ENCODE assay signal across 25 cellular contexts in the genomic region with DNA sequence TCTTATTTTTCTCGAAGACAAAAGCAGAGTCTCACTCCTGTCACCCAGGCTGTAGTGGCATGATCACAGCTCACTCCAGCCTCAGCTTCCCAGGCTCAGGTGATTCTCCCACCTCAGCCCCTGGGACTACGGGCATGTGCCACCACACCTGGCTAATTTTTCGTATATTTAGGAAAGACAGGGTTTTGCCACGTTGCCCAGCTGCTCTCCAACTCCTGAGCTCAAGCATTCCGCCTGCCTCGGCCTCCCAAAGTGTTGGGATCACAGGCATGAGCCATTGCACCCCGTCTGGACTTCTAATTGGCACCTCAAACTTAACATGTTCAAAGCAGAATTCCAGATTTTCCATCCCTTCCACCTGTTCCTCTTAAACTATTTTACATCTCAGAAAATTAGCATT. TPM values are rescaled to one million over a fixed set of nuclear protein-coding genes. Genes with fewer than 3 reads are reported as not detected.
DNase-seq lines count a peak whose midpoint lies in the region; ATAC-seq, FAIRE-seq and TF ChIP-seq lines count a peak whose summit lies in the region.
"Had no signal": no experiment of that assay in that cellular context is flagged by ENCODE, and none has a peak within 500 bp of the region (broad histone marks: within the 10 kb centered on the region; RNA-seq: fewer than 3 reads in every experiment).

No MANE protein-coding gene starts in this region.

- H3K27ac Mint-ChIP-seq in activated CD4-positive, alpha-beta T cell treated with anti-CD3 and anti-CD28 coated beads, Interleukin-2, amount 10 ng/mL, durations not matched to agents 24 days and 14 days = peak overlapping the region; percentile 17
- H3K27ac Mint-ChIP-seq in activated naive CD8-positive, alpha-beta T cell = peak overlapping the region; percentile 77
- H3K27ac Mint-ChIP-seq in activated naive CD8-positive, alpha-beta T cell treated with anti-CD3 and anti-CD28 coated beads for 36 hours = no peak overlapping the region
- H3K27ac Mint-ChIP-seq in activated CD4-positive, alpha-beta memory T cell treated with anti-CD3 and anti-CD28 coated beads, Interleukin-2, amount 10 ng/mL, durations not matched to agents 7 days and 5 days = peak overlapping the region; percentile 46
- peak overlapping the region; percentile 5 for H3K27ac Mint-ChIP-seq in stimulated activated memory B cell treated with anti-CD40 and anti-IgM and Interleukin-4, amounts not matched to agents 10 μg/mL and 1 μg/mL and 100 μg/mL, for 72 hours
- H3K27ac Mint-ChIP-seq: H9 had no signal

- H3K27me3 Mint-ChIP-seq in activated CD4-positive, alpha-beta T cell treated with anti-CD3 and anti-CD28 coated beads, Interleukin-2, amount 10 ng/mL, durations not matched to agents 24 days and 14 days = no peaks in the 10 kb centered on the region
- no peaks in the 10 kb centered on the region for H3K27me3 Mint-ChIP-seq in activated naive CD8-positive, alpha-beta T cell
- no peaks in the 10 kb centered on the region for H3K27me3 Mint-ChIP-seq in activated naive CD8-positive, alpha-beta T cell treated with anti-CD3 and anti-CD28 coated beads for 36 hours
- no peaks in the 10 kb centered on the region for H3K27me3 Mint-ChIP-seq in activated CD4-positive, alpha-beta memory T cell treated with anti-CD3 and anti-CD28 coated beads, Interleukin-2, amount 10 ng/mL, durations not matched to agents 7 days and 5 days
- H3K27me3 Mint-ChIP-seq in stimulated activated memory B cell treated with anti-CD40 and anti-IgM and Interleukin-4, amounts not matched to agents 10 μg/mL and 1 μg/mL and 100 μg/mL, for 72 hours = no peaks in the 10 kb centered on the region
- H3K27me3 Mint-ChIP-seq: CD4-positive, CD25-positive, alpha-beta regulatory T cell had no signal

- TF ChIP-seq POLR2A in GM12891 (IDR thresholded peaks at IDR 0.05; ENCODE audit: low read depth, low read length) = no peak

- POLR2A ChIA-PET in activated CD4-positive, alpha-beta memory T cell treated with anti-CD3 and anti-CD28 coated beads, Interleukin-2, amount 10 ng/mL, durations not matched to agents 7 days and 5 days (lab: Charles Lee) = interaction anchor here (0.8 to 1.8 kb wide), 4 partner anchors 10 to 90 kb away, joined by 3 to 8 read pairs (median 4); a partner anchor contains a TSS
- POLR2A ChIA-PET in RWPE1 (lab: Yijun Ruan, JAX; ENCODE audit: low non-redundant PET) = no interaction called here

- no peak overlapping the region for H3K27ac ChIP-seq in RWPE1
- H3K27ac ChIP-seq: HL-60 had no signal

- H3K36me3 Mint-ChIP-seq in activated CD4-positive, alpha-beta T cell treated with anti-CD3 and anti-CD28 coated beads, Interleukin-2, amount 10 ng/mL, durations not matched to agents 24 days and 14 days (ENCODE audit: low read depth) = peaks cover 38% of the 10 kb centered on the region
- H3K36me3 Mint-ChIP-seq in activated naive CD8-positive, alpha-beta T cell = peaks cover 29% of the 10 kb centered on the region
- peaks cover 48% of the 10 kb centered on the region for H3K36me3 Mint-ChIP-seq in activated naive CD8-positive, alpha-beta T cell treated with anti-CD3 and anti-CD28 coated beads for 36 hours
- peaks cover 55% of the 10 kb centered on the region for H3K36me3 Mint-ChIP-seq in activated CD4-positive, alpha-beta memory T cell treated with anti-CD3 and anti-CD28 coated beads, Interleukin-2, amount 10 ng/mL, durations not matched to agents 7 days and 5 days (ENCODE audit: low read depth)
- H3K36me3 Mint-ChIP-seq in stimulated activated memory B cell treated with anti-CD40 and anti-IgM and Interleukin-4, amounts not matched to agents 10 μg/mL and 1 μg/mL and 100 μg/mL, for 72 hours = peaks cover 31% of the 10 kb centered on the region

- CTCF ChIA-PET in activated CD4-positive, alpha-beta memory T cell treated with anti-CD3 and anti-CD28 coated beads, Interleukin-2, amount 10 ng/mL, durations not matched to agents 7 days and 5 days (lab: Charles Lee) = interaction anchor here (4.5 kb wide), 1 partner anchor 13 kb away, joined by 57 read pairs; no protein-coding TSS in a partner anchor
- CTCF ChIA-PET in RWPE1 (lab: Yijun Ruan, JAX) = interaction anchor here (0.6 to 0.7 kb wide), 4 partner anchors 12 to 339 kb away, joined by 3 to 4 read pairs (median 4); no protein-coding TSS in a partner anchor

- intact Hi-C loops in activated CD4-positive, alpha-beta T cell treated with anti-CD3 and anti-CD28 coated beads, Interleukin-2, amount 10 ng/mL, durations not matched to agents 24 days and 14 days (cut with micrococcal nuclease) = no loop called here

- H3K9me3 Mint-ChIP-seq in activated CD4-positive, alpha-beta T cell treated with anti-CD3 and anti-CD28 coated beads, Interleukin-2, amount 10 ng/mL, durations not matched to agents 24 days and 14 days = peaks cover 10% of the 10 kb centered on the region
- H3K9me3 Mint-ChIP-seq in activated naive CD8-positive, alpha-beta T cell (ENCODE audit: low read depth) = peaks cover 4% of the 10 kb centered on the region
- peaks cover 15% of the 10 kb centered on the region for H3K9me3 Mint-ChIP-seq in activated naive CD8-positive, alpha-beta T cell treated with anti-CD3 and anti-CD28 coated beads for 36 hours
- peaks cover 17% of the 10 kb centered on the region for H3K9me3 Mint-ChIP-seq in activated CD4-positive, alpha-beta memory T cell treated with anti-CD3 and anti-CD28 coated beads, Interleukin-2, amount 10 ng/mL, durations not matched to agents 7 days and 5 days
- peaks cover 6% of the 10 kb centered on the region for H3K9me3 Mint-ChIP-seq in stimulated activated memory B cell treated with anti-CD40 and anti-IgM and Interleukin-4, amounts not matched to agents 10 μg/mL and 1 μg/mL and 100 μg/mL, for 72 hours

- DNase-seq in activated CD4-positive, alpha-beta T cell treated with anti-CD3 and anti-CD28 coated beads, Interleukin-2, amount 10 ng/mL, durations not matched to agents 24 days and 14 days = peak; percentile 43
- DNase-seq in activated CD4-positive, alpha-beta T cell treated with anti-CD3 and anti-CD28 coated beads for 1 hour = no peak
- no peak for DNase-seq in activated naive CD8-positive, alpha-beta T cell treated with anti-CD3 and anti-CD28 coated beads for 36 hours
- no peak for DNase-seq in activated CD4-positive, alpha-beta memory T cell treated with anti-CD3 and anti-CD28 coated beads, Interleukin-2, amount 10 ng/mL, durations not matched to agents 7 days and 5 days
- DNase-seq in RWPE1 (ENCODE audit: low spot score) (no peak), GM12891 (ENCODE audit: insufficient read length, low spot score) (no peak)
- DNase-seq: BE2C; Calu3; CD4-positive, CD25-positive, alpha-beta regulatory T cell; EL; H9; IMR-90; Kasumi-1; MG63; NCI-H1092; NCI-H1436 treated with DMSO at 0.1 percent for 48 hours; NCI-H2029; NCI-H345; NCI-H524 treated with DMSO at 0.1 percent for 48 hours had no signal

- no peak for TF ChIP-seq CTCF in RWPE1 (conservative IDR thresholded peaks at IDR 0.05; ENCODE audit: low read depth)

- peak overlapping the region; percentile 1 for H3K4me3 Mint-ChIP-seq in activated CD4-positive, alpha-beta T cell treated with anti-CD3 and anti-CD28 coated beads, Interleukin-2, amount 10 ng/mL, durations not matched to agents 24 days and 14 days
- H3K4me3 Mint-ChIP-seq in activated naive CD8-positive, alpha-beta T cell = no peak overlapping the region
- no peak overlapping the region for H3K4me3 Mint-ChIP-seq in activated naive CD8-positive, alpha-beta T cell treated with anti-CD3 and anti-CD28 coated beads for 36 hours
- no peak overlapping the region for H3K4me3 Mint-ChIP-seq in activated CD4-positive, alpha-beta memory T cell treated with anti-CD3 and anti-CD28 coated beads, Interleukin-2, amount 10 ng/mL, durations not matched to agents 7 days and 5 days
- no peak overlapping the region for H3K4me3 Mint-ChIP-seq in stimulated activated memory B cell treated with anti-CD40 and anti-IgM and Interleukin-4, amounts not matched to agents 10 μg/mL and 1 μg/mL and 100 μg/mL, for 72 hours
- H3K4me3 Mint-ChIP-seq: H9 had no signal

- ATAC-seq in stimulated activated memory B cell treated with anti-CD40 and anti-IgM and Interleukin-4, amounts not matched to agents 10 μg/mL and 1 μg/mL and 100 μg/mL, for 72 hours = no peak
- ATAC-seq: GM12878 had no signal

- H3K4me1 Mint-ChIP-seq in activated CD4-positive, alpha-beta T cell treated with anti-CD3 and anti-CD28 coated beads, Interleukin-2, amount 10 ng/mL, durations not matched to agents 24 days and 14 days = peaks cover 59% of the 10 kb centered on the region
- peaks cover 86% of the 10 kb centered on the region for H3K4me1 Mint-ChIP-seq in activated naive CD8-positive, alpha-beta T cell (ENCODE audit: low read depth)
- peaks cover 64% of the 10 kb centered on the region for H3K4me1 Mint-ChIP-seq in activated naive CD8-positive, alpha-beta T cell treated with anti-CD3 and anti-CD28 coated beads for 36 hours
- H3K4me1 Mint-ChIP-seq in activated CD4-positive, alpha-beta memory T cell treated with anti-CD3 and anti-CD28 coated beads, Interleukin-2, amount 10 ng/mL, durations not matched to agents 7 days and 5 days = peaks cover 85% of the 10 kb centered on the region
- peaks cover 23% of the 10 kb centered on the region for H3K4me1 Mint-ChIP-seq in stimulated activated memory B cell treated with anti-CD40 and anti-IgM and Interleukin-4, amounts not matched to agents 10 μg/mL and 1 μg/mL and 100 μg/mL, for 72 hours

- no peak for FAIRE-seq in GM12891 (lab: Jason Lieb, UNC)
- FAIRE-seq: A204.1, GM12878, GM19239 had no signal

TF ChIP-seq in GM12891, 5 proteins besides CTCF, POLR2A, EP300 and RAD21:
- no peak for TF ChIP-seq POU2F2 (IDR thresholded peaks at IDR 0.05; ENCODE audit: low read depth, low read length)
- no peak for TF ChIP-seq PAX5 (IDR thresholded peaks at IDR 0.05; ENCODE audit: insufficient read depth, low read length, severe bottlenecking)
- TF ChIP-seq POLR2AphosphoS5 (IDR thresholded peaks at IDR 0.05; ENCODE audit: low read depth, low read length) = no peak
- no peak for TF ChIP-seq SPI1 (IDR thresholded peaks at IDR 0.05; ENCODE audit: low read depth, low read length)
- TF ChIP-seq TAF1 (IDR thresholded peaks at IDR 0.05; ENCODE audit: low read depth, low read length) = no peak

RNA-seq across cellular contexts. Expression of a gene that starts 19.0 kb away (rescaled TPM):
- total RNA-seq in activated CD4-positive, alpha-beta T cell treated with anti-CD3 and anti-CD28 coated beads, Interleukin-2, amount 10 ng/mL, durations not matched to agents 24 days and 14 days = 73.1 and 74.0 TPM in 2 replicates
- total RNA-seq in activated naive CD8-positive, alpha-beta T cell treated with anti-CD3 and anti-CD28 coated beads for 36 hours = 10 to 100 TPM; 31.7 to 32.3 TPM
- 10 to 100 TPM; 52.5 to 55.6 TPM for total RNA-seq in activated CD4-positive, alpha-beta memory T cell treated with anti-CD3 and anti-CD28 coated beads, Interleukin-2, amount 10 ng/mL, durations not matched to agents 7 days and 5 days
- 0.72 TPM for polyA plus RNA-seq in GM12891 (2012; ENCODE audit: low read depth, missing spikeins)
